ENCODE assay signal across 1 cellular context in genomic region chr10:27525819-27526218, GRCh38.
TF ChIP-seq lines count a peak whose summit lies in the region.

No MANE protein-coding gene starts in this region.

TF ChIP-seq in K562, 482 proteins besides CTCF, POLR2A, EP300 and RAD21 (continued from another document):
- TF ChIP-seq MGA (IDR thresholded peaks at IDR 0.05) (0 out of 2 replicates have a peak, but pooled peaks have one; percentile 11), CLOCK (CRISPR knock-in tag; IDR thresholded peaks at IDR 0.05; ENCODE audit: borderline replicate concordance) (no peak), ZNF592 (IDR thresholded peaks at IDR 0.05) (0 out of 2 replicates have a peak, but pooled peaks have one; percentile 25), MNT (conservative IDR thresholded peaks at IDR 0.05) (peak in 1 of 2 experiments; percentile 52; a peak in 2 of 4 replicates), RAD51 (IDR thresholded peaks at IDR 0.05; ENCODE audit: borderline replicate concordance, low read depth) (no peak), STAT5A (IDR thresholded peaks at IDR 0.05; ENCODE audit: borderline replicate concordance, low read length) (peak; percentile 42; the same call in 1 of the 2 replicates), ZNF174 (CRISPR knock-in tag; IDR thresholded peaks at IDR 0.05) (no peak), MEIS2 (IDR thresholded peaks at IDR 0.05; ENCODE audit: partially characterized antibody) (peak; percentile 9)
TF ChIP-seq in K562: peak in this region for 6.
